In the genomic region with DNA sequence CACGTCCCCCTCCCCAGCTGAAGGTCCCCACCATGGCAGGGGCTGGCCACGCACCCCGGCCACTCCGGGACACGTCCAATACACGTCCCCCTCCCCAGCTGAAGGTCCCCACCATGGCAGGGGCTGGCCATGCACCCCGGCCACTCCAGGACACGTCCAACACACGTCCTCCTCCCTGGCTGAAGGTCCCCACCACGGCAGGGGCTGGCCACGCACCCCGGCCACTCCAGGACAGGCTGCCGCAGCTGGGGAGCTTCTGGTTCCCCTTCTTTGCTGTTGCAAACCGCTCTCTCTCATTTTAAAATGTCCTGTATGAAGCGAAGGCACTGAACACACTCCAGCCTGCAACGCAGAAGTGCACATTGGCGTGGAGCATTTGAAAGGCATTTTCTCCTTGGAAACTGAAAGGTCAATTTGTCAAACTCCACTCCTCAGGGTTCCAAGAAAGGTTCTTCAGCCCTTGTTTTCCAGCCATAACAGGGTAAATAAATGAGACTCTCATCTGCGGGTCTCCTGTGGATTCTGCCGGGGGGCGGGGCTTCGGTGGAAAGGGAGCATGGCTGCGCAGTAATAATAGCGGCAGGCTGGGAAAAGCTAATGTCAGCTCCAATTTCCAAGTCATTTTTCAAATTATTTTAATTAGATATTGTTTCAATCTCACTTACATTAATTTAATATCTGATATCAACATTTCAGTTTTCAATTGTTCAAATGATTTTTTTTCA, we compare ENCODE assay signal across 34 cellular contexts.
"Had no signal": no experiment of that assay in that cellular context is flagged by ENCODE, and none has a peak within 500 bp of the region (broad histone marks: within the 10 kb centered on the region; RNA-seq: fewer than 3 reads in every experiment).

No MANE protein-coding gene starts in this region.

- H3K4me1 ChIP-seq: Peyer's patch had no signal

- H3K4me3 ChIP-seq: Peyer's patch had no signal

- H3K27ac ChIP-seq: Peyer's patch, VCaP had no signal

- H3K36me3 ChIP-seq: Peyer's patch had no signal

- ATAC-seq: activated naive CD8-positive, alpha-beta T cell treated with anti-CD3 and anti-CD28 coated beads, Interleukin-2, amount 50 U/mL, for 24 hours; activated T-cell treated with anti-CD3 and anti-CD28 coated beads, Interleukin-2, amount 50 U/mL, for 4 hours; PC-3 had no signal

- DNase-seq: activated B cell treated with CpG ODN at 0.5 μM for 24 hours; activated CD4-positive, alpha-beta memory T cell treated with anti-CD3 and anti-CD28 coated beads for 36 hours; activated CD4-positive, alpha-beta T cell treated with anti-CD3 and anti-CD28 coated beads for 4 hours; activated CD4-positive, alpha-beta T cell treated with anti-CD3 and anti-CD28 coated beads, Interleukin-2, amount 50 U/mL, for 1 hour; activated CD4-positive, CD25-positive, alpha-beta regulatory T cell treated with anti-CD3 and anti-CD28 coated beads, Interleukin-2, amount 50 U/mL, for 72 hours; activated CD8-positive, alpha-beta memory T cell treated with anti-CD3 and anti-CD28 coated beads, Interleukin-2, amount 50 U/mL, for 4 hours; activated naive CD4-positive, alpha-beta T cell treated with anti-CD3 and anti-CD28 coated beads, Interleukin-2, amount 10 ng/mL, durations not matched to agents 7 days and 5 days; activated naive CD8-positive, alpha-beta T cell treated with anti-CD3 and anti-CD28 coated beads, Interleukin-2, amount 50 U/mL, for 24 hours; activated T-cell treated with anti-CD3 and anti-CD28 coated beads for 4 hours; activated T-cell treated with anti-CD3 and anti-CD28 coated beads, Interleukin-2, amount 50 U/mL, for 4 hours; anterior cingulate cortex; central memory CD4-positive, alpha-beta T cell; Kasumi-1; KG1; MM.1S; MV-4-11; NCI-H1092; NCI-H2029 treated with DMSO at 0.1 percent for 48 hours; NCI-H2107; NCI-H2171; NCI-H2227 treated with DMSO at 0.1 percent for 48 hours; NCI-H524 treated with DMSO at 0.1 percent for 48 hours; NCI-H748 treated with DMSO at 0.1 percent for 48 hours; NK-92 treated with Interleukin-12 subunit alpha and Interleukin-12 subunit beta, amount 100 ng/mL, for 24 hours; PC-3; Peyer's patch; RPMI8226; SIG-M5; SW 1271; T-helper 1 cell; T-helper 2 cell; T-helper 9 cell had no signal

- FAIRE-seq: bronchial epithelial cell had no signal

- H3K9me3 ChIP-seq: Peyer's patch had no signal
